Comparison of ENCODE assay signal across 8 cellular contexts in the genomic region with DNA sequence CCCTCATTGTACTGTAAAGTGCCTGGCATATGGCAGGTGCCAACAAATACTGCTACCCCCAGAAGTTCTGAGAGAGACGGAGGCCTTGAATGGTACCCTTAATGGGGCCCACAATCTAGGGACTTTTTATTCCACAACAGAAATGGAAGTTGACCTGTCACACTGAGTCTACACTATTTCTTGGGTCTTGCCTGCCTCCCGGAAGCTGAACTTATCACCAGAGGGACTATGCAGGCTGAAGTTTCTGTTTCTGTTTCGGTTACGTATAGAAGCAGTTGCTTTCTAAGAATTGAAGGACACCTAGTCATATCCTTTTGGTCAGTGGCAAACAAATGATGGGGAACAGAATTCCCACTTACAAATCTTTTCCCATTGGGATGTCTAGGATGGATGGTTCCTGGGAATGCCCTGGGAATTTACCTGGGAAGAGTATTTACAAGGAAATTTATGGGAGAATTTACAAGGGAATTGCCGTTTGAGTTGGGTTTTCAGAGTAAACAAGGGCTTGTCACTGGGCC.
A peak's percentile ranks its signal among the peaks of the same experiment; 100 is the strongest.
DNase-seq lines count a peak whose midpoint lies in the region; ATAC-seq, FAIRE-seq and TF ChIP-seq lines count a peak whose summit lies in the region.

No MANE protein-coding gene starts in this region.

- no peaks in the 10 kb centered on the region for H3K79me2 ChIP-seq in PC-9 (ENCODE audit: low read depth)

- BruUV-seq in PC-9 (replicated peaks; lab: Mats Ljungman, UMichigan) = no TSS peak

- H3K4me2 ChIP-seq in PC-9 = peak overlapping the region; percentile 65; the same call in 1 of the 2 replicates

- CTCF ChIA-PET in PC-9 (lab: Charles Lee) = no interaction called here

- peak overlapping the region in 1 of 2 donors; percentile 15 for H3K9ac ChIP-seq in kidney (ENCODE audit: low read length in 2 of 2)

- H3K4me1 ChIP-seq in PC-9 (replicated peaks; ENCODE audit: insufficient read depth) = peaks cover 49% of the 10 kb centered on the region
- peaks cover 55 to 72% of the 10 kb centered on the region in 2 donors for H3K4me1 ChIP-seq in kidney (ENCODE audit: control insufficient read depth in 1 of 2, insufficient read depth in 1 of 2, low read depth in 1 of 2, low read length in 2 of 2)

- no peaks in the 10 kb centered on the region for H3K36me3 Mint-ChIP-seq in HFFc6 (ENCODE audit: low read depth)

- H3K9me2 ChIP-seq in PC-9 (ENCODE audit: insufficient read depth) = no peaks in the 10 kb centered on the region

- H3K4me3 Mint-ChIP-seq in HFFc6 = no peak overlapping the region

- no peak for FAIRE-seq in kidney (lab: Jason Lieb, UNC)

- peak overlapping the region; percentile 52; the same call in 1 of the 2 replicates for H3K27ac ChIP-seq in PC-9
- peak overlapping the region in 1 of 2 donors; percentile 82 for H3K27ac ChIP-seq in kidney (ENCODE audit: low read depth in 2 of 2, low read length in 2 of 2)
- H3K27ac ChIP-seq in WERI-Rb-1 = no peak overlapping the region

- H3K9me3 ChIP-seq in PC-9 (ENCODE audit: insufficient read depth, low read depth) (peaks cover 6% of the 10 kb centered on the region), kidney (ENCODE audit: control insufficient read depth in 1 of 2, low read length in 2 of 2) (peaks cover 0 to 2% of the 10 kb centered on the region in 2 donors), WERI-Rb-1 (ENCODE audit: severe bottlenecking) (peaks cover 10% of the 10 kb centered on the region)

- TF ChIP-seq CTCF in PC-9 (conservative IDR thresholded peaks at IDR 0.05) = no peak
- no peak for TF ChIP-seq CTCF in kidney (IDR thresholded peaks at IDR 0.05; ENCODE audit: borderline replicate concordance, extremely low read depth, insufficient read depth)
- no peak for TF ChIP-seq CTCF in HFFc6 (IDR thresholded peaks at IDR 0.05)
- TF ChIP-seq CTCF in WERI-Rb-1 (IDR thresholded peaks at IDR 0.05; ENCODE audit: low read depth, low read length) = no peak

- H3K4me1 Mint-ChIP-seq in HFFc6 (ENCODE audit: low read depth) = peaks cover 69% of the 10 kb centered on the region

- H2AFZ ChIP-seq in PC-9 = no peak overlapping the region

- H3K36me3 ChIP-seq in PC-9 (ENCODE audit: low read depth) = no peaks in the 10 kb centered on the region
- no peaks in the 10 kb centered on the region for H3K36me3 ChIP-seq in kidney (ENCODE audit: control insufficient read depth in 1 of 2, insufficient read depth in 2 of 2, low read length in 2 of 2)
- H3K36me3 ChIP-seq in WERI-Rb-1 = no peaks in the 10 kb centered on the region

- intact Hi-C loops in PC-9 (cut with micrococcal nuclease; ENCODE audit: unreplicated experiment) = no loop called here
- intact Hi-C loops in kidney (cut with DNase I) = no loop called here

- POLR2A ChIA-PET in PC-9 (lab: Charles Lee; ENCODE audit: unreplicated experiment) = interaction anchor here (0.5 kb wide), 1 partner anchor 50 kb away, joined by 7 read pairs; no protein-coding TSS in a partner anchor

- peaks cover 37% of the 10 kb centered on the region for H3F3A ChIP-seq in PC-9 (ENCODE audit: insufficient read depth, low read depth)

- no peaks in the 10 kb centered on the region for H4K20me1 ChIP-seq in PC-9 (ENCODE audit: insufficient read depth)

- no peak overlapping the region for H3K27ac Mint-ChIP-seq in HFFc6

- ATAC-seq in GM18858 (IDR thresholded peaks at IDR 0.05; ENCODE audit: unreplicated experiment) (peak; percentile 87), HG02642 (IDR thresholded peaks at IDR 0.05; ENCODE audit: poor library complexity, unreplicated experiment) (peak; percentile 83)

- peaks cover 2% of the 10 kb centered on the region for H3K27me3 Mint-ChIP-seq in HFFc6 (ENCODE audit: insufficient read depth)

- DNase-seq in PC-9 (no peak), kidney (peak; percentile 8), NCI-H226 (no peak), HFFc6 (no peak), WERI-Rb-1 (no peak), germinal center (ENCODE audit: low spot score) (no peak)

- H3K4me3 ChIP-seq in PC-9 = no peak overlapping the region
- no peak overlapping the region for H3K4me3 ChIP-seq in kidney (ENCODE audit: low read length in 2 of 2)
- no peak overlapping the region for H3K4me3 ChIP-seq in WERI-Rb-1 (ENCODE audit: low read depth, low read length)

- H3K9me3 Mint-ChIP-seq in HFFc6 = no peaks in the 10 kb centered on the region

- H3K27me3 ChIP-seq in PC-9 (ENCODE audit: insufficient read depth, low read depth) (no peaks in the 10 kb centered on the region), WERI-Rb-1 (ENCODE audit: insufficient read depth, low read depth, severe bottlenecking) (no peaks in the 10 kb centered on the region)
